ENCODE assay signal across 20 cellular contexts in the genomic region with DNA sequence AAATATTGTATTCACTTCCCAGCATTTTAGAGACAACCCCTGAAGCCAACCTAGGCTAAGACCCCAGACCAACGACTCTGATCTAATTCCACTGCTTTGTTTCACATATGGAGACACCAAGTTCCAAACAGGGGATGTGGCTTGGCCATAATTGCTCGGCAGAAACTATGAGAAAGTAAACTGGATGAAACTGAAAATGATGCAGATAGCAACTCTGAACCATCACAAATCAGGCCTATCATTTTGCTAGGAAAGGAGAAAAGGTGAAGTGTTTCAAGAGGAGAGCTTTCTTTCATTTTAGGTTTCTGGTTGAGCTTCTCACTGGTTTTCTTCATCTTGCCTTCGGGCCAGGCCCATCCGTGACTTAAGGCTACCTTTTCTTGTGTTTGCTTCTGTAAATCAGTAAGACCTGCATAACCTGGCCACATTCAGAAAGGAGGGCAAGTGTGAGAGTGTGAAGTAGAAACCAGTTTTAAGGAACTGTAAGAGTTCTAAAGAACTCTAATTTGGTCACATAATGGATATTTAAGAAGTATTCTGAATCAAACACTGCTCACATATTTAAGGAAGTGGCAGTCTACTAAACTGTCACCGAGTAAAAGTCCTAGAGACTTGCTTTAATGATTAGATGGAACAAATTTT.
DNase-seq lines count a peak whose midpoint lies in the region; ATAC-seq lines count a peak whose summit lies in the region.
"Had no signal": no experiment of that assay in that cellular context is flagged by ENCODE, and none has a peak within 500 bp of the region (broad histone marks: within the 10 kb centered on the region; RNA-seq: fewer than 3 reads in every experiment).

No MANE protein-coding gene starts in this region.

- CTCF ChIA-PET in naive thymus-derived CD4-positive, alpha-beta T cell (lab: Charles Lee), result interaction anchor here (0.7 to 1.9 kb wide), 3 partner anchors 10 to 46 kb away, joined by 3 to 8 read pairs (median 3); no protein-coding TSS in a partner anchor

- H3K27ac ChIP-seq in naive thymus-derived CD4-positive, alpha-beta T cell (ENCODE audit: low read depth, low read length), result peak overlapping the region; percentile 67
- H3K27ac ChIP-seq: RWPE1, upper lobe of right lung had no signal

- H3K36me3 ChIP-seq in naive thymus-derived CD4-positive, alpha-beta T cell (ENCODE audit: control insufficient read depth in 2 of 3, insufficient read depth in 3 of 3, low read length in 3 of 3), result no peaks in the 10 kb centered on the region
- H3K36me3 ChIP-seq: HAP-1, upper lobe of right lung had no signal

- DNase-seq in activated CD4-positive, CD25-positive, alpha-beta regulatory T cell (lab: John Stamatoyannopoulos, UW), result no peak
- DNase-seq in naive thymus-derived CD4-positive, alpha-beta T cell, result peak in 1 of 9 donors; percentile 25
- no peak for DNase-seq in effector memory CD8-positive, alpha-beta T cell
- DNase-seq in GM03348 (ENCODE audit: low spot score), result no peak
- DNase-seq: activated CD4-positive, alpha-beta T cell treated with anti-CD3 and anti-CD28 coated beads for 48 hours; Caco-2; central memory CD4-positive, alpha-beta T cell; foreskin melanocyte; GF-D8; NCI-H1694 treated with DMSO at 0.1 percent for 48 hours; right cardiac atrium; stimulated activated CD4-positive, alpha-beta T cell treated with anti-CD3 and anti-CD28 coated beads, Interleukin-2, amount 100 ng/mL, for 24 hours; stimulated activated CD8-positive, alpha-beta memory T cell treated with anti-CD3 and anti-CD28 coated beads, Interleukin-4, amount 100 ng/mL, for 48 hours; upper lobe of right lung had no signal

- H3K4me3 ChIP-seq in naive thymus-derived CD4-positive, alpha-beta T cell (ENCODE audit: low read length), result peak overlapping the region; percentile 12
- H3K4me3 ChIP-seq: HAP-1, upper lobe of right lung had no signal

- intact Hi-C loops in naive thymus-derived CD4-positive, alpha-beta T cell (cut with micrococcal nuclease), result no loop called here

- peak; percentile 28 to 36 for ATAC-seq in activated CD4-positive, CD25-positive, alpha-beta regulatory T cell treated with anti-CD3 and anti-CD28 coated beads, Interleukin-2, amount 50 U/mL, for 24 hours
- ATAC-seq in GM19468 (IDR thresholded peaks at IDR 0.05; ENCODE audit: extremely low read depth, unreplicated experiment), result peak; percentile 53
- no peak for ATAC-seq in naive thymus-derived CD4-positive, alpha-beta T cell
- no peak for ATAC-seq in effector memory CD8-positive, alpha-beta T cell (replicated peaks)
- ATAC-seq in HG03442 (IDR thresholded peaks at IDR 0.05; ENCODE audit: unreplicated experiment), result no peak
- ATAC-seq: right cardiac atrium, upper lobe of right lung had no signal

- peak overlapping the region; percentile 84 for H3K27ac Mint-ChIP-seq in T-helper 1 cell treated with Interleukin-12 subunit alpha and Interleukin-12 subunit beta and Interleukin-4 antibody, amounts not matched to agents 30 μg/mL and 1 μg/mL, for 36 hours
- H3K27ac Mint-ChIP-seq in naive thymus-derived CD4-positive, alpha-beta T cell, result peak overlapping the region; percentile 71 to 98 (median 92)
- H3K27ac Mint-ChIP-seq in effector memory CD8-positive, alpha-beta T cell, result no peak overlapping the region

- peaks cover 0 to 87% of the 10 kb centered on the region in 2 donors for H3K4me1 ChIP-seq in naive thymus-derived CD4-positive, alpha-beta T cell (ENCODE audit: control insufficient read depth in 2 of 2, insufficient read depth in 2 of 2, low read length in 2 of 2)
- H3K4me1 ChIP-seq: Caco-2, HAP-1 had no signal

- no peaks in the 10 kb centered on the region for H3K27me3 ChIP-seq in naive thymus-derived CD4-positive, alpha-beta T cell (ENCODE audit: control insufficient read depth in 2 of 2, insufficient read depth in 2 of 2, low read length in 2 of 2)
- H3K27me3 ChIP-seq: upper lobe of right lung had no signal

- peak overlapping the region; percentile 70 for H3K4me3 Mint-ChIP-seq in T-helper 1 cell treated with Interleukin-12 subunit alpha and Interleukin-12 subunit beta and Interleukin-4 antibody, amounts not matched to agents 30 μg/mL and 1 μg/mL, for 36 hours
- H3K4me3 Mint-ChIP-seq in naive thymus-derived CD4-positive, alpha-beta T cell, result peak overlapping the region; percentile 26 to 83 (median 69)
- H3K4me3 Mint-ChIP-seq in effector memory CD8-positive, alpha-beta T cell, result no peak overlapping the region

- H3K4me1 Mint-ChIP-seq in T-helper 1 cell treated with Interleukin-12 subunit alpha and Interleukin-12 subunit beta and Interleukin-4 antibody, amounts not matched to agents 30 μg/mL and 1 μg/mL, for 36 hours (ENCODE audit: low read depth), result peaks cover 69% of the 10 kb centered on the region
- peaks cover 34 to 100% (median 94%) of the 10 kb centered on the region in 7 donors for H3K4me1 Mint-ChIP-seq in naive thymus-derived CD4-positive, alpha-beta T cell
- peaks cover 6 to 9% of the 10 kb centered on the region in 2 donors for H3K4me1 Mint-ChIP-seq in effector memory CD8-positive, alpha-beta T cell (ENCODE audit: low read depth in 2 of 2)

- POLR2A ChIA-PET in naive thymus-derived CD4-positive, alpha-beta T cell (lab: Charles Lee), result interaction anchor here (0.7 to 2.0 kb wide), 7 partner anchors 9 to 112 kb away, joined by 3 to 6 read pairs (median 5); no protein-coding TSS in a partner anchor

- no peaks in the 10 kb centered on the region for H3K9me3 Mint-ChIP-seq in T-helper 1 cell treated with Interleukin-12 subunit alpha and Interleukin-12 subunit beta and Interleukin-4 antibody, amounts not matched to agents 30 μg/mL and 1 μg/mL, for 36 hours
- no peaks in the 10 kb centered on the region for H3K9me3 Mint-ChIP-seq in naive thymus-derived CD4-positive, alpha-beta T cell
- no peaks in the 10 kb centered on the region for H3K9me3 Mint-ChIP-seq in effector memory CD8-positive, alpha-beta T cell

- H3K9me3 ChIP-seq in naive thymus-derived CD4-positive, alpha-beta T cell (ENCODE audit: control insufficient read depth in 2 of 3, low read length in 3 of 3), result no peaks in the 10 kb centered on the region
- H3K9me3 ChIP-seq: Caco-2, HAP-1, upper lobe of right lung had no signal

- H3K27me3 Mint-ChIP-seq in T-helper 1 cell treated with Interleukin-12 subunit alpha and Interleukin-12 subunit beta and Interleukin-4 antibody, amounts not matched to agents 30 μg/mL and 1 μg/mL, for 36 hours (ENCODE audit: low read depth), result peaks cover 5% of the 10 kb centered on the region
- H3K27me3 Mint-ChIP-seq in naive thymus-derived CD4-positive, alpha-beta T cell, result no peaks in the 10 kb centered on the region
- no peaks in the 10 kb centered on the region for H3K27me3 Mint-ChIP-seq in effector memory CD8-positive, alpha-beta T cell

- H3K36me3 Mint-ChIP-seq in T-helper 1 cell treated with Interleukin-12 subunit alpha and Interleukin-12 subunit beta and Interleukin-4 antibody, amounts not matched to agents 30 μg/mL and 1 μg/mL, for 36 hours (ENCODE audit: low read depth), result peaks cover 7% of the 10 kb centered on the region
- peaks cover 0 to 12% (median 4%) of the 10 kb centered on the region in 5 donors for H3K36me3 Mint-ChIP-seq in naive thymus-derived CD4-positive, alpha-beta T cell
- H3K36me3 Mint-ChIP-seq in effector memory CD8-positive, alpha-beta T cell (ENCODE audit: insufficient read depth), result no peaks in the 10 kb centered on the region

Comparison
In these comparisons a context has a peak if more than half of its experiments do, and no peak if none do; other contexts are left out.
1. ATAC-seq: peak in activated CD4-positive, CD25-positive, alpha-beta regulatory T cell treated with anti-CD3 and anti-CD28 coated beads, Interleukin-2, amount 50 U/mL, for 24 hours (2 of 2) and GM19468 (single experiment); none in naive thymus-derived CD4-positive, alpha-beta T cell (single experiment), effector memory CD8-positive, alpha-beta T cell (single experiment) and HG03442 (single experiment).
2. H3K27ac Mint-ChIP-seq: peak in T-helper 1 cell treated with Interleukin-12 subunit alpha and Interleukin-12 subunit beta and Interleukin-4 antibody, amounts not matched to agents 30 μg/mL and 1 μg/mL, for 36 hours (single experiment) and naive thymus-derived CD4-positive, alpha-beta T cell (9 of 9); none in effector memory CD8-positive, alpha-beta T cell (0 of 2).
3. H3K4me3 Mint-ChIP-seq: peak in T-helper 1 cell treated with Interleukin-12 subunit alpha and Interleukin-12 subunit beta and Interleukin-4 antibody, amounts not matched to agents 30 μg/mL and 1 μg/mL, for 36 hours (single experiment) and naive thymus-derived CD4-positive, alpha-beta T cell (10 of 10); none in effector memory CD8-positive, alpha-beta T cell (0 of 2).